Comparison of ENCODE assay signal across 1 cellular context in genomic region chr5:111498346-111498745, GRCh38.
TF ChIP-seq lines count a peak whose summit lies in the region.

No MANE protein-coding gene starts in this region.

TF ChIP-seq in IMR-90, 13 proteins besides CTCF, POLR2A, EP300 and RAD21:
- no peak for TF ChIP-seq ELK1 (IDR thresholded peaks at IDR 0.05; ENCODE audit: borderline replicate concordance, low read depth, low read length)
